14 cellular contexts compared by ENCODE assay signal in genomic region chr11:121448431-121448941, GRCh38. TPM values are rescaled to one million over a fixed set of nuclear protein-coding genes. Genes with fewer than 3 reads are reported as not detected.
A peak's percentile ranks its signal among the peaks of the same experiment; 100 is the strongest.
DNase-seq lines count a peak whose midpoint lies in the region; ATAC-seq lines count a peak whose summit lies in the region.
"Had no signal": no experiment of that assay in that cellular context is flagged by ENCODE, and none has a peak within 500 bp of the region (broad histone marks: within the 10 kb centered on the region; RNA-seq: fewer than 3 reads in every experiment).

No MANE protein-coding gene starts in this region.

- peaks cover 61% of the 10 kb centered on the region for H3K36me3 Mint-ChIP-seq in activated naive CD4-positive, alpha-beta T cell treated with anti-CD3 and anti-CD28 coated beads, Interleukin-2, amount 10 ng/mL, durations not matched to agents 7 days and 5 days
- H3K36me3 Mint-ChIP-seq in natural killer cell treated with Interleukin-12 subunit alpha and Interleukin-12 subunit beta and Interleukin-15 and Interleukin-18, amount 100 ng/mL, for 72 hours = no peaks in the 10 kb centered on the region

- peaks cover 84% of the 10 kb centered on the region for H3K4me1 Mint-ChIP-seq in activated naive CD4-positive, alpha-beta T cell treated with anti-CD3 and anti-CD28 coated beads, Interleukin-2, amount 10 ng/mL, durations not matched to agents 7 days and 5 days
- H3K4me1 Mint-ChIP-seq in natural killer cell treated with Interleukin-12 subunit alpha and Interleukin-12 subunit beta and Interleukin-15 and Interleukin-18, amount 100 ng/mL, for 72 hours (ENCODE audit: low read depth in 2 of 2) = peaks cover 50 to 51% of the 10 kb centered on the region in 2 donors

- CTCF ChIA-PET in activated naive CD4-positive, alpha-beta T cell treated with anti-CD3 and anti-CD28 coated beads, Interleukin-2, amount 10 ng/mL, durations not matched to agents 7 days and 5 days (lab: Charles Lee) = interaction anchor here (0.9 to 4.9 kb wide), 2 partner anchors 17 to 127 kb away, joined by 3 to 63 read pairs; no protein-coding TSS in a partner anchor

- DNase-seq in ELF-1 (ENCODE audit: low read depth, low spot score) (peak; percentile 52), MV-4-11 (lab: John Stamatoyannopoulos, UW) (peak; percentile 70), posterior cingulate gyrus (no peak), NCI-H2171 (lab: John Stamatoyannopoulos, UW) (no peak), hypothalamus (lab: John Stamatoyannopoulos, UW) (no peak)
- no peak for DNase-seq in activated naive CD4-positive, alpha-beta T cell treated with anti-CD3 and anti-CD28 coated beads, Interleukin-2, amount 10 ng/mL, durations not matched to agents 7 days and 5 days
- no peak for DNase-seq in natural killer cell treated with Interleukin-12 subunit alpha and Interleukin-12 subunit beta and Interleukin-15 and Interleukin-18, amount 100 ng/mL, for 72 hours (ENCODE audit: low spot score)
- DNase-seq: cortex of kidney; DMS 273 treated with DMSO at 0.1 percent for 48 hours; foreskin melanocyte; NCI-H1417 treated with DMSO at 0.1 percent for 48 hours; PC-9; stimulated activated CD4-positive, alpha-beta T cell treated with anti-CD3 and anti-CD28 coated beads, Interleukin-15, amount 100 ng/mL, for 24 hours had no signal

- H3K9me3 Mint-ChIP-seq in activated naive CD4-positive, alpha-beta T cell treated with anti-CD3 and anti-CD28 coated beads, Interleukin-2, amount 10 ng/mL, durations not matched to agents 7 days and 5 days = no peaks in the 10 kb centered on the region
- H3K9me3 Mint-ChIP-seq in natural killer cell treated with Interleukin-12 subunit alpha and Interleukin-12 subunit beta and Interleukin-15 and Interleukin-18, amount 100 ng/mL, for 72 hours = no peaks in the 10 kb centered on the region

- ATAC-seq in natural killer cell treated with Interleukin-12 subunit alpha and Interleukin-12 subunit beta and Interleukin-15 and Interleukin-18, amount 100 ng/mL, for 72 hours = no peak
- ATAC-seq in HG03342 (IDR thresholded peaks at IDR 0.05; ENCODE audit: unreplicated experiment) = no peak

- H3K4me3 Mint-ChIP-seq in activated naive CD4-positive, alpha-beta T cell treated with anti-CD3 and anti-CD28 coated beads, Interleukin-2, amount 10 ng/mL, durations not matched to agents 7 days and 5 days = no peak overlapping the region
- H3K4me3 Mint-ChIP-seq in natural killer cell treated with Interleukin-12 subunit alpha and Interleukin-12 subunit beta and Interleukin-15 and Interleukin-18, amount 100 ng/mL, for 72 hours = peak overlapping the region; percentile 48

- H3K27ac Mint-ChIP-seq in activated naive CD4-positive, alpha-beta T cell treated with anti-CD3 and anti-CD28 coated beads, Interleukin-2, amount 10 ng/mL, durations not matched to agents 7 days and 5 days = peak overlapping the region; percentile 94
- peak overlapping the region; percentile 84 to 88 for H3K27ac Mint-ChIP-seq in natural killer cell treated with Interleukin-12 subunit alpha and Interleukin-12 subunit beta and Interleukin-15 and Interleukin-18, amount 100 ng/mL, for 72 hours

- no peaks in the 10 kb centered on the region for H3K27me3 Mint-ChIP-seq in activated naive CD4-positive, alpha-beta T cell treated with anti-CD3 and anti-CD28 coated beads, Interleukin-2, amount 10 ng/mL, durations not matched to agents 7 days and 5 days
- H3K27me3 Mint-ChIP-seq in natural killer cell treated with Interleukin-12 subunit alpha and Interleukin-12 subunit beta and Interleukin-15 and Interleukin-18, amount 100 ng/mL, for 72 hours = no peaks in the 10 kb centered on the region

- intact Hi-C loops in posterior cingulate gyrus (cut with DNase I) = loop anchor here (5.0 kb wide), 1 partner anchor 126 kb away; no protein-coding TSS in a partner anchor

RNA-seq across cellular contexts. Expression of gene SORL1, which starts 3.6 kb away (rescaled TPM):
- total RNA-seq in natural killer cell treated with Interleukin-12 subunit alpha and Interleukin-12 subunit beta and Interleukin-15 and Interleukin-18, amount 100 ng/mL, for 72 hours = 10 to 100 TPM; 26.8 to 45.5 TPM

Comparison
In these comparisons a context has a peak if more than half of its experiments do, and no peak if none do; other contexts are left out.
1. DNase-seq: peak in ELF-1 (single experiment) and MV-4-11 (single experiment); none in activated naive CD4-positive, alpha-beta T cell treated with anti-CD3 and anti-CD28 coated beads, Interleukin-2, amount 10 ng/mL, durations not matched to agents 7 days and 5 days (single experiment), natural killer cell treated with Interleukin-12 subunit alpha and Interleukin-12 subunit beta and Interleukin-15 and Interleukin-18, amount 100 ng/mL, for 72 hours (single experiment), posterior cingulate gyrus (0 of 10), NCI-H2171 (single experiment) and hypothalamus (0 of 51).